ENCODE assay signal across 7 cellular contexts in the genomic region with DNA sequence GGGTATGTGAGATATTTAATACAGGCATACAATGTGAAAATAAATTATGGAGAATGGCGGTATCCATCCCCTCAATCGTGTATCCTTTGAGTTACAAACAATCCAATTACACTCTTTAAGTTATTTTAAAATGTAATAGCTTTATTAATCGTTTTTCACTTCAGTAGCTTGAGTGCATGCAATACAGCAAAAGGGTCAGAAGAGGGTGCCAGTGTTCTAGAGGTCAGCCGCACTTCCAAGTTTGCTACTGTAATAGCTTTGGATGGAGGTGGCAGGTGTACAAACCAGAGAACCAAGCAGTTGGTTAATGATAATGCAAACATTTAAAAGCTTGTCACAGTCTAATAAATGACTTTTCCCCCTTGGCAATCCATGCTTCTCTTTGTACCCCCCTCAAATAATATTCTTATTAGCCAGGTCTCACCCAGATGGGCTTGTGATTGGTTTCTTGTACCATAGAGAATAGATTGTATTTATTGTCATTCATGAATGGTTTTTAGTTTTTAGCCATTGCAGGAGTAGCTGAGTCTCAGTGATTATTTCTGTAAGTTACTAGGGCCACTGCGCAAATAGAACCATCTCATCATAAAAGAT.
DNase-seq lines count a peak whose midpoint lies in the region; ATAC-seq, FAIRE-seq and TF ChIP-seq lines count a peak whose summit lies in the region.

No MANE protein-coding gene starts in this region.

- H3K36me3 ChIP-seq in bronchial epithelial cell (ENCODE audit: control insufficient read depth, insufficient read depth, low read length), result peaks cover 2% of the 10 kb centered on the region

- peak overlapping the region; percentile 40 for H3K27ac ChIP-seq in VCaP

- no peak for ATAC-seq in GM18868 (IDR thresholded peaks at IDR 0.05; ENCODE audit: unreplicated experiment)

- FAIRE-seq in GM18507 (lab: Jason Lieb, UNC), result peak; percentile 91
- no peak for FAIRE-seq in bronchial epithelial cell (lab: Jason Lieb, UNC)

- no peak overlapping the region for H3K4me3 ChIP-seq in bronchial epithelial cell (ENCODE audit: low read depth, low read length)

- TF ChIP-seq CTCF in VCaP (conservative IDR thresholded peaks at IDR 0.05) (peak; percentile 98), bronchial epithelial cell (IDR thresholded peaks at IDR 0.05; ENCODE audit: insufficient read depth, low read length, severe bottlenecking) (peak; percentile 78)

- no peaks in the 10 kb centered on the region for H3K27me3 ChIP-seq in bronchial epithelial cell (ENCODE audit: control insufficient read depth, insufficient read depth, low read length)

- no peak for DNase-seq in GM18507 (ENCODE audit: extremely low spot score, insufficient read length, low read depth)
- peak; percentile 48 for DNase-seq in NCI-H2196 (lab: John Stamatoyannopoulos, UW; ENCODE audit: unreplicated experiment)
- peak; percentile 66 for DNase-seq in bronchial epithelial cell (ENCODE audit: low read depth)
- DNase-seq in islet precursor cell, result peak; percentile 77
- DNase-seq in stimulated activated CD4-positive, alpha-beta T cell treated with anti-CD3 and anti-CD28 coated beads, Interleukin-1b, Interleukin-23, amount 100 ng/mL, for 4 hours (ENCODE audit: low read depth in 2 of 2), result peak; percentile 37 to 58
